11 cellular contexts compared by ENCODE assay signal in the genomic region with DNA sequence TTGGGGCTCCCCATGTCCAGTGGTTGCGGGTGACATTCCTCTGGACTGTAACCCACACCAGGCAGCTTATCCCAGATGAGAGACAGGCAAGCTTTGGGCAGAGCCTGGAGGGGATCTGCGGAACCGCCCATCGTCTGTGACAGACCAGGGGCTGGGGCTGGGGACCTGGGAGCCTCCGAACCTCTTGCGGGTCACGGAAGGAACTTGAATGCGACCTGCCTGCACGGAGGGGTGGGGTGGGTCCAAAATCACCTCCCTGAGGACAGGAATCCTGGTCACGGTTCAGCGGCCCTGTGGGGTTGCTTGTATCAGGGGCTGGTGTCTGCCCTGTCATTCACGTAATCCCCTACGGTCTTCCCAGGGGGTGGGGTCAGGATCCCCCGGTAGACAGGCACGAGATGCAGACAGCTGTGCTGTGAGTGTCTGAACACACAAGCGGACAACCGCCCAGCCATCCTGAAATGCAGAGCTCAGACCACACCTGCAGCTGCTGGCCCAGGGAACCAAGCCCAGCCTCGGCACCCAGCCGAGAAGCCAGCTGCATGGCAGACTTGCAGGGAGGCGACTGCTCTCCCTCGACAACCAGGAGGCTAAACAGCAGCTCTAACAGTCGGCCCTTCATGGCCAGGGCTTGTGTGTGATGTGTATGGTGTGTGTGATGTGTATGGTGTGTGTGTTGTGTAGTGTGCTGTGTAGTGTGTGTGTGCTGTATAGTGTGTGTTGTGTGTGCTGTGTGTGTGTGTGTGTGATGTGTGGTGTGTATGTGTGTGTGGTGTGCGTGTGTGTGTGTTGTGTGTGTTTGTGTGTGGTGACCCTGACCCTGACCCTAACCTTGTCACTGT.
DNase-seq lines count a peak whose midpoint lies in the region; ATAC-seq and TF ChIP-seq lines count a peak whose summit lies in the region.
"Had no signal": no experiment of that assay in that cellular context is flagged by ENCODE, and none has a peak within 500 bp of the region (broad histone marks: within the 10 kb centered on the region; RNA-seq: fewer than 3 reads in every experiment).

No MANE protein-coding gene starts in this region.

- TF ChIP-seq CTCF in brain (conservative IDR thresholded peaks at IDR 0.05) = no peak
- no peak for TF ChIP-seq CTCF in Calu3 (IDR thresholded peaks at IDR 0.05; ENCODE audit: unreplicated experiment)

- H3K27me3 Mint-ChIP-seq in brain (no peaks in the 10 kb centered on the region), Calu3 (ENCODE audit: unreplicated experiment) (peaks cover 11% of the 10 kb centered on the region)
- H3K27me3 Mint-ChIP-seq: activated CD8-positive, alpha-beta memory T cell treated with anti-CD3 and anti-CD28 coated beads, Interleukin-2, amount 10 ng/mL, durations not matched to agents 7 days and 5 days had no signal

- no peak for ATAC-seq in HG03097 (IDR thresholded peaks at IDR 0.05; ENCODE audit: low FRiP score, unreplicated experiment)
- ATAC-seq: activated CD8-positive, alpha-beta memory T cell treated with anti-CD3 and anti-CD28 coated beads, Interleukin-2, amount 10 ng/mL, durations not matched to agents 7 days and 5 days; sciatic nerve had no signal

- peak overlapping the region in 4 of 5 experiments; percentile 5 to 73 (median 27) for H3K4me3 Mint-ChIP-seq in brain
- no peak overlapping the region for H3K4me3 Mint-ChIP-seq in Calu3 (ENCODE audit: low read depth, unreplicated experiment)
- H3K4me3 Mint-ChIP-seq: activated CD8-positive, alpha-beta memory T cell treated with anti-CD3 and anti-CD28 coated beads, Interleukin-2, amount 10 ng/mL, durations not matched to agents 7 days and 5 days; activated naive CD4-positive, alpha-beta T cell treated with anti-CD3 and anti-CD28 coated beads, Interleukin-2, amount 50 U/mL, for 24 hours had no signal

- peak; percentile 11 for DNase-seq in DMS79 treated with DMSO at 0.1 percent for 48 hours (lab: John Stamatoyannopoulos, UW)
- peak; percentile 67 for DNase-seq in NCI-H1105 treated with DMSO at 0.1 percent for 48 hours (lab: John Stamatoyannopoulos, UW)
- peak in 38 of 56 donors; percentile 7 to 78 (median 29) for DNase-seq in nucleus accumbens (lab: John Stamatoyannopoulos, UW)
- DNase-seq in foreskin melanocyte = no peak
- DNase-seq in Calu3 = no peak
- DNase-seq: activated CD8-positive, alpha-beta memory T cell treated with anti-CD3 and anti-CD28 coated beads, Interleukin-2, amount 10 ng/mL, durations not matched to agents 7 days and 5 days; NCI-H1436 had no signal

- H3K9me3 Mint-ChIP-seq in brain (peaks cover 0 to 1% (median 0%) of the 10 kb centered on the region in 5 experiments), Calu3 (ENCODE audit: low read depth, unreplicated experiment) (no peaks in the 10 kb centered on the region)
- H3K9me3 Mint-ChIP-seq: activated naive CD4-positive, alpha-beta T cell treated with anti-CD3 and anti-CD28 coated beads, Interleukin-2, amount 50 U/mL, for 24 hours had no signal

- intact Hi-C loops in Calu3 (cut with micrococcal nuclease; ENCODE audit: unreplicated experiment) = no loop called here

- no peaks in the 10 kb centered on the region for H3K36me3 Mint-ChIP-seq in brain
- H3K36me3 Mint-ChIP-seq in Calu3 (ENCODE audit: insufficient read depth, unreplicated experiment) = no peaks in the 10 kb centered on the region
- H3K36me3 Mint-ChIP-seq: activated CD8-positive, alpha-beta memory T cell treated with anti-CD3 and anti-CD28 coated beads, Interleukin-2, amount 10 ng/mL, durations not matched to agents 7 days and 5 days; activated naive CD4-positive, alpha-beta T cell treated with anti-CD3 and anti-CD28 coated beads, Interleukin-2, amount 50 U/mL, for 24 hours had no signal

- H3K4me1 Mint-ChIP-seq in brain = peaks cover 71% of the 10 kb centered on the region
- H3K4me1 Mint-ChIP-seq in Calu3 (ENCODE audit: low read depth, unreplicated experiment) = no peaks in the 10 kb centered on the region
- H3K4me1 Mint-ChIP-seq: activated CD8-positive, alpha-beta memory T cell treated with anti-CD3 and anti-CD28 coated beads, Interleukin-2, amount 10 ng/mL, durations not matched to agents 7 days and 5 days; activated naive CD4-positive, alpha-beta T cell treated with anti-CD3 and anti-CD28 coated beads, Interleukin-2, amount 50 U/mL, for 24 hours had no signal

- CTCF ChIA-PET in Calu3 (lab: Charles Lee) = no interaction called here

- BruUV-seq in Calu3 (replicated peaks; lab: Mats Ljungman, UMichigan) = no TSS peak

- H3K27ac Mint-ChIP-seq in brain (peak overlapping the region; percentile 57 to 94 (median 89)), Calu3 (ENCODE audit: unreplicated experiment) (no peak overlapping the region)
- H3K27ac Mint-ChIP-seq: activated CD8-positive, alpha-beta memory T cell treated with anti-CD3 and anti-CD28 coated beads, Interleukin-2, amount 10 ng/mL, durations not matched to agents 7 days and 5 days; activated naive CD4-positive, alpha-beta T cell treated with anti-CD3 and anti-CD28 coated beads, Interleukin-2, amount 50 U/mL, for 24 hours had no signal

Comparison
In these comparisons a context has a peak if more than half of its experiments do, and no peak if none do; other contexts are left out.
1. DNase-seq: peak in DMS79 treated with DMSO at 0.1 percent for 48 hours (single experiment), NCI-H1105 treated with DMSO at 0.1 percent for 48 hours (single experiment) and nucleus accumbens (38 of 56); none in foreskin melanocyte (single experiment) and Calu3 (single experiment).